Comparison of ENCODE assay signal across 25 cellular contexts in genomic region chr2:181324912-181325311, GRCh38.
"Had no signal": no experiment of that assay in that cellular context is flagged by ENCODE, and none has a peak within 500 bp of the region (broad histone marks: within the 10 kb centered on the region; RNA-seq: fewer than 3 reads in every experiment).

No MANE protein-coding gene starts in this region.

- DNase-seq: natural killer cell; occipital lobe; ovary; posterior cingulate gyrus; psoas muscle; right cardiac atrium; stimulated activated CD4-positive, alpha-beta T cell treated with anti-CD3 and anti-CD28 coated beads, Interleukin-15, amount 100 ng/mL, for 24 hours; stimulated activated CD4-positive, alpha-beta T cell treated with anti-CD3 and anti-CD28 coated beads, Interleukin-2, amount 100 ng/mL, for 24 hours; stimulated activated CD4-positive, alpha-beta T cell treated with anti-CD3 and anti-CD28 coated beads, Interleukin-2, amount 100 ng/mL, for 48 hours; stimulated activated CD4-positive, alpha-beta T cell treated with anti-CD3 and anti-CD28 coated beads, Interleukin-4, amount 100 ng/mL, for 24 hours; stimulated activated naive B cell treated with anti-CD40 and anti-IgM and Interleukin-4, amounts not matched to agents 10 μg/mL and 1 μg/mL and 100 μg/mL, for 72 hours; stimulated activated naive CD4-positive, alpha-beta T cell treated with Interleukin-2 at 50 U/mL for 16 hours; stomach; thyroid gland; trophoblast cell; upper lobe of left lung had no signal

- FAIRE-seq: urothelium cell line had no signal

- H3K4me2 ChIP-seq: neural progenitor cell had no signal

- H3K27me3 ChIP-seq: neural progenitor cell, ovary, stomach, thyroid gland, tibial nerve, upper lobe of left lung, vagina had no signal

- H3K9me3 ChIP-seq: ovary, psoas muscle, thoracic aorta, thyroid gland, tibial nerve, upper lobe of left lung, vagina had no signal

- H3K4me1 ChIP-seq: parathyroid adenoma, psoas muscle, stomach, thyroid gland, tibial nerve, upper lobe of left lung, vagina had no signal

- ATAC-seq: natural killer cell; psoas muscle; right cardiac atrium; sciatic nerve; stimulated activated effector memory CD8-positive, alpha-beta T cell treated with anti-CD3 and anti-CD28 coated beads, Interleukin-12 subunit alpha, Interleukin-12 subunit beta, amount 100 ng/mL, for 72 hours; stimulated activated naive B cell treated with anti-CD40 and anti-IgM and Interleukin-4, amounts not matched to agents 10 μg/mL and 1 μg/mL and 100 μg/mL, for 72 hours had no signal

- H3K27ac ChIP-seq: neural progenitor cell, ovary, parathyroid adenoma, psoas muscle, skin epidermis, stomach, thoracic aorta, thyroid gland, tibial nerve, upper lobe of left lung, vagina had no signal

- H3K9ac ChIP-seq: neural progenitor cell, parathyroid adenoma had no signal

- H3K4me3 ChIP-seq: neural progenitor cell, ovary, psoas muscle, skin epidermis, stomach, thoracic aorta, thyroid gland, tibial nerve, upper lobe of left lung, vagina had no signal

- H2AFZ ChIP-seq: parathyroid adenoma had no signal

- H3K79me2 ChIP-seq: parathyroid adenoma had no signal

- H3K36me3 ChIP-seq: neural progenitor cell, ovary, stomach, thoracic aorta, thyroid gland, tibial nerve, upper lobe of left lung, vagina had no signal
